In the genomic region with DNA sequence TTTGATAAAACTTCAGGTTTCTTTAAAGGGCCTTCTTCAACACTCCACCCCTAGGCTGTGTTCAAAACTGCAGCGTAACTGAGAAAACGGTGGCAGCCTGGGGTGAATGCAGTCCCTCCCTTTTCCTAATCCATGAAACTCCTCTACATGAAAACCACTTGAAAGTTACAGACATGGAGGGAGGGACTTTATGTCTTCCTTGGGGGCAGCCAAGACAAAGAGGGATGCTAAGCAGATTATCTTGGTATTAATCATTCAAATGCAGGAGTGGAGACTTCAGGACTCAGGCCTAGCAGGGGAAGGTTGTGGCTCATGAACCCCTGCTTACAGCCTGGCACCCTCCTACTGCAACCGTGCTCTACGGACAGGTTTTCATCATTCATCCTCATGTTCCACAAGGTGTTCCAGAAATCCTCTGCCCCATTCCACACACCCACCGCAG, we compare ENCODE assay signal across 24 cellular contexts. TPM values are rescaled to one million over a fixed set of nuclear protein-coding genes. Genes with fewer than 3 reads are reported as not detected.
A peak's percentile ranks its signal among the peaks of the same experiment; 100 is the strongest.
DNase-seq lines count a peak whose midpoint lies in the region; ATAC-seq and TF ChIP-seq lines count a peak whose summit lies in the region.
"Had no signal": no experiment of that assay in that cellular context is flagged by ENCODE, and none has a peak within 500 bp of the region (broad histone marks: within the 10 kb centered on the region; RNA-seq: fewer than 3 reads in every experiment).

No MANE protein-coding gene starts in this region.

- H3K4me1 ChIP-seq in H9 (ENCODE audit: insufficient read depth, low read length) (peaks cover 23% of the 10 kb centered on the region), SJCRH30 (peaks cover 22% of the 10 kb centered on the region), breast epithelium (no peaks in the 10 kb centered on the region)
- H3K4me1 ChIP-seq: testis had no signal

- H2AK5ac ChIP-seq in H9 (ENCODE audit: insufficient read length, low read length): no peak overlapping the region

- peak overlapping the region; percentile 44 for H2BK5ac ChIP-seq in H9 (ENCODE audit: insufficient read length, low read length)

- no peak overlapping the region for H2BK20ac ChIP-seq in H9 (ENCODE audit: low read depth, low read length, poor library complexity, severe bottlenecking)

- no peak overlapping the region for H3K56ac ChIP-seq in H9 (ENCODE audit: insufficient read length, low read depth, low read length)

- no peaks in the 10 kb centered on the region for H3K79me2 ChIP-seq in H9 (ENCODE audit: insufficient read depth, low read length)

- peak overlapping the region; percentile 79 for H4K5ac ChIP-seq in H9 (ENCODE audit: insufficient read length, low read depth, low read length)

- peak overlapping the region; percentile 31 for H2BK12ac ChIP-seq in H9 (ENCODE audit: insufficient read length, low read depth, low read length)

- H3K4me1 Mint-ChIP-seq in H9: peaks cover 84 to 88% of the 10 kb centered on the region in 2 experiments
- peaks cover 55% of the 10 kb centered on the region for H3K4me1 Mint-ChIP-seq in mesothelial cell of epicardium
- peaks cover 30% of the 10 kb centered on the region for H3K4me1 Mint-ChIP-seq in activated T-cell treated with anti-CD3 and anti-CD28 coated beads, Interleukin-2, amount 50 U/mL, for 4 hours (ENCODE audit: low read depth)

- no peak overlapping the region for H4K91ac ChIP-seq in H9 (ENCODE audit: insufficient read length, low read depth, low read length)

- TF ChIP-seq CTCF in H9 (conservative IDR thresholded peaks at IDR 0.05): peak; percentile 43; the same call in 2 of the 3 replicates
- TF ChIP-seq CTCF in mesothelial cell of epicardium (IDR thresholded peaks at IDR 0.05; ENCODE audit: unreplicated experiment): no peak
- TF ChIP-seq CTCF in breast epithelium (IDR thresholded peaks at IDR 0.05): no peak

- no peaks in the 10 kb centered on the region for H4K20me1 ChIP-seq in H9 (ENCODE audit: control insufficient read depth, insufficient read depth, insufficient read length)

- peak overlapping the region; percentile 68; the same call in 1 of the 2 replicates for H3K14ac ChIP-seq in H9 (ENCODE audit: insufficient read depth, low read length)

- H3K4me3 Mint-ChIP-seq in H9 (peak overlapping the region; percentile 7 to 43; a peak in 3 of 5 replicates), mesothelial cell of epicardium (no peak overlapping the region)
- H3K4me3 Mint-ChIP-seq in activated T-cell treated with anti-CD3 and anti-CD28 coated beads, Interleukin-2, amount 50 U/mL, for 4 hours: no peak overlapping the region
- H3K4me3 Mint-ChIP-seq: activated B cell treated with CpG ODN at 0.5 μM for 24 hours; stimulated activated memory B cell treated with anti-CD40 and anti-IgM and Interleukin-4, amounts not matched to agents 10 μg/mL and 1 μg/mL and 100 μg/mL, for 72 hours had no signal

- H4K8ac ChIP-seq in H9 (replicated peaks; ENCODE audit: insufficient read length, low read depth, low read length): no peak overlapping the region

- H3K36me3 Mint-ChIP-seq in H9 (ENCODE audit: insufficient read depth in 1 of 3, low read depth in 3 of 3): no peaks in the 10 kb centered on the region
- H3K36me3 Mint-ChIP-seq in mesothelial cell of epicardium: no peaks in the 10 kb centered on the region
- no peaks in the 10 kb centered on the region for H3K36me3 Mint-ChIP-seq in activated T-cell treated with anti-CD3 and anti-CD28 coated beads, Interleukin-2, amount 50 U/mL, for 4 hours (ENCODE audit: insufficient read depth)
- H3K36me3 Mint-ChIP-seq: stimulated activated memory B cell treated with anti-CD40 and anti-IgM and Interleukin-4, amounts not matched to agents 10 μg/mL and 1 μg/mL and 100 μg/mL, for 72 hours had no signal

- H3K9me3 ChIP-seq in H9 (ENCODE audit: control insufficient read depth, low read depth, low read length): no peaks in the 10 kb centered on the region
- no peaks in the 10 kb centered on the region for H3K9me3 ChIP-seq in SJCRH30 (replicated peaks)
- no peaks in the 10 kb centered on the region for H3K9me3 ChIP-seq in breast epithelium
- H3K9me3 ChIP-seq: heart right ventricle, testis had no signal

- peak overlapping the region; percentile 87 for H3K27ac ChIP-seq in H9 (ENCODE audit: insufficient read length, low read depth, low read length)
- no peak overlapping the region for H3K27ac ChIP-seq in SJCRH30
- H3K27ac ChIP-seq in breast epithelium: no peak overlapping the region
- H3K27ac ChIP-seq: heart right ventricle, RWPE1, skin epidermis, testis had no signal

- H3K23me2 ChIP-seq in H9 (ENCODE audit: insufficient read length, low read depth, low read length, poor library complexity, severe bottlenecking): peaks cover 3% of the 10 kb centered on the region

- peak; percentile 78 for DNase-seq in H9
- peak; percentile 97 for DNase-seq in NCI-H82 treated with DMSO at 0.1 percent for 48 hours (lab: John Stamatoyannopoulos, UW; ENCODE audit: unreplicated experiment)
- no peak for DNase-seq in mesothelial cell of epicardium (ENCODE audit: low spot score in 2 of 2, unreplicated experiment in 2 of 2)
- no peak for DNase-seq in activated T-cell treated with anti-CD3 and anti-CD28 coated beads, Interleukin-2, amount 50 U/mL, for 4 hours
- DNase-seq in SJCRH30: no peak
- no peak for DNase-seq in breast epithelium (ENCODE audit: low spot score in 2 of 2)
- DNase-seq in amniotic stem cell (lab: John Stamatoyannopoulos, UW): no peak
- DNase-seq: activated B cell treated with CpG ODN at 0.5 μM for 24 hours; activated CD4-positive, alpha-beta T cell treated with anti-CD3 and anti-CD28 coated beads, Interleukin-2, amount 50 U/mL, for 48 hours; activated naive CD4-positive, alpha-beta T cell treated with Interleukin-2 at 50 U/mL for 16 hours; activated T-cell treated with anti-CD3 and anti-CD28 coated beads for 4 hours; dermis blood vessel endothelial cell; foreskin fibroblast; heart right ventricle; NCI-H1092 treated with DMSO at 0.1 percent for 48 hours; NCI-H2029 treated with DMSO at 0.1 percent for 48 hours; NCI-H446; occipital lobe; testis had no signal

- no peak overlapping the region for H3K4me3 ChIP-seq in SJCRH30
- no peak overlapping the region for H3K4me3 ChIP-seq in breast epithelium
- H3K4me3 ChIP-seq: heart right ventricle, skin epidermis, testis had no signal

- no peaks in the 10 kb centered on the region for H3K79me1 ChIP-seq in H9 (ENCODE audit: insufficient read depth, low read depth, low read length, poor library complexity, severe bottlenecking)

- no peak overlapping the region for H3K9ac ChIP-seq in H9 (ENCODE audit: extremely low read depth, insufficient read length, low read length)

- intact Hi-C loops in breast epithelium (cut with DNase I; ENCODE audit: low total_unique reads): no loop called here

- H3K27me3 Mint-ChIP-seq in H9 (ENCODE audit: low read depth) (peaks cover 4% of the 10 kb centered on the region), mesothelial cell of epicardium (ENCODE audit: low read depth) (no peaks in the 10 kb centered on the region)
- peaks cover 2% of the 10 kb centered on the region for H3K27me3 Mint-ChIP-seq in activated T-cell treated with anti-CD3 and anti-CD28 coated beads, Interleukin-2, amount 50 U/mL, for 4 hours (ENCODE audit: low read depth)
- H3K27me3 Mint-ChIP-seq: stimulated activated memory B cell treated with anti-CD40 and anti-IgM and Interleukin-4, amounts not matched to agents 10 μg/mL and 1 μg/mL and 100 μg/mL, for 72 hours had no signal

- no peak overlapping the region for H3K23ac ChIP-seq in H9 (ENCODE audit: insufficient read length, low read depth, low read length)

- H3K4ac ChIP-seq in H9 (ENCODE audit: low read depth, low read length): no peak overlapping the region

- no peak overlapping the region for H2BK15ac ChIP-seq in H9 (ENCODE audit: low read depth, low read length)

- peak overlapping the region; percentile 96 to 99 (median 97) for H3K27ac Mint-ChIP-seq in H9
- peak overlapping the region; percentile 61 for H3K27ac Mint-ChIP-seq in mesothelial cell of epicardium
- H3K27ac Mint-ChIP-seq: activated B cell treated with CpG ODN at 0.5 μM for 24 hours; stimulated activated memory B cell treated with anti-CD40 and anti-IgM and Interleukin-4, amounts not matched to agents 10 μg/mL and 1 μg/mL and 100 μg/mL, for 72 hours had no signal

- ATAC-seq in esophagus mucosa: peak; percentile 37
- no peak for ATAC-seq in activated T-cell treated with anti-CD3 and anti-CD28 coated beads, Interleukin-2, amount 50 U/mL, for 4 hours
- ATAC-seq: heart right ventricle; stimulated activated memory B cell treated with anti-CD40 and anti-IgM and Interleukin-4, amounts not matched to agents 10 μg/mL and 1 μg/mL and 100 μg/mL, for 72 hours had no signal

- H3K36me3 ChIP-seq in SJCRH30 (no peaks in the 10 kb centered on the region), breast epithelium (no peaks in the 10 kb centered on the region)
- H3K36me3 ChIP-seq: heart right ventricle had no signal

- H3T11ph ChIP-seq in H9 (ENCODE audit: low read length): no peak overlapping the region

- H2AFZ ChIP-seq in H9 (ENCODE audit: low read length): no peak overlapping the region

- H2BK120ac ChIP-seq in H9 (ENCODE audit: low read depth, low read length, poor library complexity, severe bottlenecking): no peak overlapping the region

- WGBS in H9 (ENCODE audit: extremely low coverage, insufficient read length, low lambda C conversion rate): no CpG with 5 or more reads among the region's 5 CpGs

- H3K18ac ChIP-seq in H9 (ENCODE audit: insufficient read length, low read depth, low read length): peak overlapping the region; percentile 66

- H3K4me2 ChIP-seq in H9 (ENCODE audit: insufficient read depth, insufficient read length, low read length): no peak overlapping the region

- no peak for TF ChIP-seq POLR2A in breast epithelium (IDR thresholded peaks at IDR 0.05)

- H3K9me3 Mint-ChIP-seq in H9 (no peaks in the 10 kb centered on the region; a peak in 1 of 5 replicates), mesothelial cell of epicardium (no peaks in the 10 kb centered on the region)
- no peaks in the 10 kb centered on the region for H3K9me3 Mint-ChIP-seq in activated T-cell treated with anti-CD3 and anti-CD28 coated beads, Interleukin-2, amount 50 U/mL, for 4 hours
- H3K9me3 Mint-ChIP-seq: activated B cell treated with CpG ODN at 0.5 μM for 24 hours; stimulated activated memory B cell treated with anti-CD40 and anti-IgM and Interleukin-4, amounts not matched to agents 10 μg/mL and 1 μg/mL and 100 μg/mL, for 72 hours had no signal

- H3K27me3 ChIP-seq in H9 (ENCODE audit: insufficient read depth, low read length): no peaks in the 10 kb centered on the region
- H3K27me3 ChIP-seq in SJCRH30: no peaks in the 10 kb centered on the region
- no peaks in the 10 kb centered on the region for H3K27me3 ChIP-seq in breast epithelium
- H3K27me3 ChIP-seq: testis had no signal

RNA-seq across cellular contexts. Expression of a gene that starts 46.8 kb away (rescaled TPM):
- total RNA-seq in H9 (2021) (0.81 and 1.1 TPM in 2 replicates), esophagus mucosa (1.1 TPM), mesothelial cell of epicardium (2.7 to 4.8 TPM (median 4.2 TPM) in 3 replicates), breast epithelium (1 to 10 TPM in 2 of 3 donors, under 1 TPM in 1; 0.96 to 2.9 (median 2.3) TPM)
- under 1 TPM in 2 of 3 donors, not detected in 1; 0.18 to 0.30 TPM for total RNA-seq in activated T-cell treated with anti-CD3 and anti-CD28 coated beads, Interleukin-2, amount 50 U/mL, for 4 hours
- 1.2 and 2.4 TPM in 2 replicates for total RNA-seq in SJCRH30 (2014; rRNA removed; shearing (Covaris generic))
- total RNA-seq: HT1080 had no signal

Comparison
In these comparisons a context has a peak if more than half of its experiments do, and no peak if none do; other contexts are left out.
1. DNase-seq: peak in H9 (single experiment) and NCI-H82 treated with DMSO at 0.1 percent for 48 hours (single experiment); none in mesothelial cell of epicardium (0 of 2), activated T-cell treated with anti-CD3 and anti-CD28 coated beads, Interleukin-2, amount 50 U/mL, for 4 hours (single experiment), SJCRH30 (0 of 2), breast epithelium (0 of 2) and amniotic stem cell (single experiment).
2. H3K4me3 Mint-ChIP-seq: peak in H9 (2 of 2); none in mesothelial cell of epicardium (single experiment) and activated T-cell treated with anti-CD3 and anti-CD28 coated beads, Interleukin-2, amount 50 U/mL, for 4 hours (single experiment).